17 cellular contexts compared by ENCODE assay signal in genomic region chr21:42673633-42674328, GRCh38. TPM values are rescaled to one million over a fixed set of nuclear protein-coding genes. Genes with fewer than 3 reads are reported as not detected.
DNase-seq lines count a peak whose midpoint lies in the region; ATAC-seq and TF ChIP-seq lines count a peak whose summit lies in the region.
"Had no signal": no experiment of that assay in that cellular context is flagged by ENCODE, and none has a peak within 500 bp of the region (broad histone marks: within the 10 kb centered on the region; RNA-seq: fewer than 3 reads in every experiment).

No MANE protein-coding gene starts in this region.

- no peak for TF ChIP-seq POLR2A in tibial nerve (IDR thresholded peaks at IDR 0.05)

- WGBS in ectodermal cell, 2 experiments, result 78 to 81% methylated on average over 23 of the region's 23 CpGs
- WGBS in tibial nerve, 2 donors, result 68 to 76% methylated on average over 23 of the region's 23 CpGs

- DNase-seq in Right ventricle myocardium superior (peak; percentile 38), left cardiac atrium (no peak), nephron progenitor cell (no peak), tibial nerve (ENCODE audit: low spot score in 2 of 2) (no peak), pons (ENCODE audit: low spot score) (no peak), posterior vena cava (ENCODE audit: low spot score) (no peak)
- DNase-seq in activated CD4-positive, alpha-beta T cell treated with anti-CD3 and anti-CD28 coated beads, Interleukin-2, amount 50 U/mL, for 4 hours, result no peak
- DNase-seq: 8988T; activated CD4-positive, alpha-beta memory T cell treated with anti-CD3 and anti-CD28 coated beads, Interleukin-2, amount 10 ng/mL, durations not matched to agents 7 days and 5 days; activated naive CD4-positive, alpha-beta T cell; central memory CD4-positive, alpha-beta T cell; foreskin melanocyte; midbrain; NCI-H1048; NCI-H187 treated with DMSO at 0.1 percent for 48 hours had no signal

- no peak for ATAC-seq in Right ventricle myocardium superior (ENCODE audit: poor library complexity)
- no peak for ATAC-seq in left cardiac atrium

- peak overlapping the region; percentile 76 for H3K27ac Mint-ChIP-seq in nephron progenitor cell
- H3K27ac Mint-ChIP-seq: activated CD4-positive, alpha-beta memory T cell treated with anti-CD3 and anti-CD28 coated beads, Interleukin-2, amount 10 ng/mL, durations not matched to agents 7 days and 5 days had no signal

- no peaks in the 10 kb centered on the region for H3K27me3 Mint-ChIP-seq in nephron progenitor cell (ENCODE audit: low read depth, poor library complexity)

- H3K4me1 Mint-ChIP-seq in nephron progenitor cell, result peaks cover 18% of the 10 kb centered on the region

- peak overlapping the region; percentile 79 for H3K27ac ChIP-seq in ectodermal cell (ENCODE audit: insufficient read depth, low read depth, low read length, poor library complexity, severe bottlenecking)
- peak overlapping the region; percentile 21 to 85 (median 76) for H3K27ac ChIP-seq in tibial nerve

- H3K27me3 ChIP-seq in ectodermal cell (ENCODE audit: control insufficient read depth, insufficient read depth, low read length, poor library complexity, severe bottlenecking) (no peaks in the 10 kb centered on the region), tibial nerve (no peaks in the 10 kb centered on the region)

- peaks cover 54% of the 10 kb centered on the region for H3K4me1 ChIP-seq in ectodermal cell (ENCODE audit: control insufficient read depth, insufficient read depth, low read length)
- peaks cover 3 to 76% (median 46%) of the 10 kb centered on the region in 4 donors for H3K4me1 ChIP-seq in tibial nerve

- no peaks in the 10 kb centered on the region for H3K9me3 Mint-ChIP-seq in nephron progenitor cell
- H3K9me3 Mint-ChIP-seq: activated CD4-positive, alpha-beta memory T cell treated with anti-CD3 and anti-CD28 coated beads, Interleukin-2, amount 10 ng/mL, durations not matched to agents 7 days and 5 days had no signal

- peaks cover 27% of the 10 kb centered on the region for H3K36me3 Mint-ChIP-seq in nephron progenitor cell (ENCODE audit: low read depth)

- no peak for TF ChIP-seq CTCF in nephron progenitor cell (IDR thresholded peaks at IDR 0.05)
- no peak for TF ChIP-seq CTCF in tibial nerve (IDR thresholded peaks at IDR 0.05)

- H3K36me3 ChIP-seq in ectodermal cell (ENCODE audit: control insufficient read depth, insufficient read depth, low read length), result peaks cover 9% of the 10 kb centered on the region
- no peaks in the 10 kb centered on the region for H3K36me3 ChIP-seq in tibial nerve
- H3K36me3 ChIP-seq: HAP-1 had no signal

- H3K9me3 ChIP-seq in ectodermal cell (ENCODE audit: control insufficient read depth, low read length) (no peaks in the 10 kb centered on the region), tibial nerve (no peaks in the 10 kb centered on the region)
- H3K9me3 ChIP-seq: HAP-1 had no signal

- intact Hi-C loops in Right ventricle myocardium superior (cut with DNase I), result no loop called here
- intact Hi-C loops in left cardiac atrium (cut with DNase I), result no loop called here
- intact Hi-C loops in posterior vena cava (cut with DNase I), result no loop called here

- TF ChIP-seq EP300 in tibial nerve (IDR thresholded peaks at IDR 0.05), result no peak

- no peak overlapping the region for H3K4me3 ChIP-seq in ectodermal cell (ENCODE audit: insufficient read depth, low read depth, low read length)
- peak overlapping the region in 1 of 4 donors; percentile 29 for H3K4me3 ChIP-seq in tibial nerve
- H3K4me3 ChIP-seq: HAP-1 had no signal

- peak overlapping the region; percentile 63 for H3K4me3 Mint-ChIP-seq in nephron progenitor cell
- H3K4me3 Mint-ChIP-seq: activated CD4-positive, alpha-beta memory T cell treated with anti-CD3 and anti-CD28 coated beads, Interleukin-2, amount 10 ng/mL, durations not matched to agents 7 days and 5 days had no signal

RNA-seq across cellular contexts. Expression of gene PDE9A, which starts 20.4 kb away (rescaled TPM):
- total RNA-seq in Right ventricle myocardium superior (3.3 TPM), left cardiac atrium (1 to 10 TPM; 3.0 to 6.0 TPM), tibial nerve (10 to 100 TPM; 26.7 to 30.6 (median 28.7) TPM), posterior vena cava (1 to 10 TPM; 4.0 to 5.6 TPM)
- 48.4 TPM for polyA plus RNA-seq in ectodermal cell (2013, experiment 1 of 4)
- 56.2 TPM for polyA plus RNA-seq in ectodermal cell (2013, experiment 2 of 4)
- 34.9 TPM for polyA plus RNA-seq in ectodermal cell (2013, experiment 3 of 4)
- 35.9 TPM for polyA plus RNA-seq in ectodermal cell (2013, experiment 4 of 4)
